Comparison of ENCODE assay signal across 23 cellular contexts in genomic region chr16:22751685-22752084, GRCh38.
"Had no signal": no experiment of that assay in that cellular context is flagged by ENCODE, and none has a peak within 500 bp of the region (broad histone marks: within the 10 kb centered on the region; RNA-seq: fewer than 3 reads in every experiment).

No MANE protein-coding gene starts in this region.

- H3K4me3 Mint-ChIP-seq: IgD-negative memory B cell had no signal

- DNase-seq: Kasumi-1; MM.1S; NCI-H1092 treated with DMSO at 0.1 percent for 48 hours; NCI-H1436 treated with DMSO at 0.1 percent for 48 hours; NCI-H1694; NCI-H187 treated with DMSO at 0.1 percent for 48 hours; NCI-H2029 treated with DMSO at 0.1 percent for 48 hours; NCI-H2171 treated with DMSO at 0.1 percent for 48 hours; NCI-H345; NCI-H446 treated with DMSO at 0.1 percent for 48 hours; NCI-H510A treated with DMSO at 0.1 percent for 48 hours; NCI-H526; NK-92 treated with Interleukin-12 subunit alpha and Interleukin-12 subunit beta, amount 100 ng/mL, for 24 hours; PC-3; SHP77; SK-N-SH; SW 1271 had no signal

- H3K4me1 Mint-ChIP-seq: IgD-negative memory B cell had no signal

- H3K9me3 ChIP-seq: SK-N-SH had no signal

- ATAC-seq: K562, Panc1, PC-3 had no signal

- H3K4me3 ChIP-seq: K562 had no signal

- H3K27ac Mint-ChIP-seq: IgD-negative memory B cell had no signal

- H3K27ac ChIP-seq: HL-60, KMS-11, RWPE1 had no signal

- H3K36me3 Mint-ChIP-seq: IgD-negative memory B cell had no signal
